27 cellular contexts compared by ENCODE assay signal in genomic region chr5:33536802-33537201, GRCh38.
"Had no signal": no experiment of that assay in that cellular context is flagged by ENCODE, and none has a peak within 500 bp of the region (broad histone marks: within the 10 kb centered on the region; RNA-seq: fewer than 3 reads in every experiment).

No MANE protein-coding gene starts in this region.

- H3K27ac ChIP-seq: ascending aorta, breast epithelium, VCaP had no signal

- H3K4me1 ChIP-seq: ascending aorta, breast epithelium had no signal

- H3K4me3 ChIP-seq: ascending aorta, breast epithelium had no signal

- DNase-seq: activated B cell treated with CpG ODN at 0.5 μM for 24 hours; activated CD4-positive, alpha-beta memory T cell treated with anti-CD3 and anti-CD28 coated beads, Interleukin-2, amount 10 ng/mL, durations not matched to agents 7 days and 5 days; activated CD4-positive, alpha-beta T cell treated with anti-CD3 and anti-CD28 coated beads for 48 hours; activated CD4-positive, alpha-beta T cell treated with anti-CD3 and anti-CD28 coated beads, Interleukin-2, amount 10 ng/mL, durations not matched to agents 7 days and 5 days; activated CD4-positive, alpha-beta T cell treated with anti-CD3 and anti-CD28 coated beads, Interleukin-2, amount 50 U/mL, for 48 hours; activated CD4-positive, CD25-positive, alpha-beta regulatory T cell treated with anti-CD3 and anti-CD28 coated beads, Interleukin-2, amount 50 U/mL, for 72 hours; activated CD8-positive, alpha-beta memory T cell treated with anti-CD3 and anti-CD28 coated beads for 24 hours; activated CD8-positive, alpha-beta memory T cell treated with anti-CD3 and anti-CD28 coated beads, Interleukin-2, amount 10 ng/mL, durations not matched to agents 7 days and 5 days; activated CD8-positive, alpha-beta memory T cell treated with anti-CD3 and anti-CD28 coated beads, Interleukin-2, amount 50 U/mL, for 48 hours; activated CD8-positive, alpha-beta T cell treated with anti-CD3 and anti-CD28 coated beads, Interleukin-2, amount 10 ng/mL, durations not matched to agents 7 days and 5 days; activated effector memory CD4-positive, alpha-beta T cell treated with Interleukin-2 at 50 U/mL for 16 hours; activated gamma-delta T cell; activated naive CD4-positive, alpha-beta T cell treated with anti-CD3 and anti-CD28 coated beads, Interleukin-2, amount 10 ng/mL, durations not matched to agents 7 days and 5 days; activated naive CD4-positive, alpha-beta T cell treated with Interleukin-2 at 50 U/mL for 16 hours; activated naive CD8-positive, alpha-beta T cell treated with anti-CD3 and anti-CD28 coated beads, Interleukin-2, amount 10 ng/mL, durations not matched to agents 7 days and 5 days; activated naive CD8-positive, alpha-beta T cell treated with anti-CD3 and anti-CD28 coated beads, Interleukin-2, amount 50 U/mL, for 24 hours; activated T-cell treated with anti-CD3 and anti-CD28 coated beads, Interleukin-2, amount 50 U/mL, for 24 hours; activated T-cell treated with anti-CD3 and anti-CD28 coated beads, Interleukin-2, amount 50 U/mL, for 48 hours; amygdala; anterior cingulate cortex; central memory CD4-positive, alpha-beta T cell; T-helper 1 cell; T-helper 2 cell; T-helper 9 cell had no signal

- H3K9me3 ChIP-seq: ascending aorta, breast epithelium had no signal

- H3K36me3 ChIP-seq: ascending aorta, breast epithelium had no signal

- H3K27me3 ChIP-seq: ascending aorta, breast epithelium had no signal
